14 cellular contexts compared by ENCODE assay signal in genomic region chr20:1896859-1897258, GRCh38. TPM values are rescaled to one million over a fixed set of nuclear protein-coding genes. Genes with fewer than 3 reads are reported as not detected.
A peak's percentile ranks its signal among the peaks of the same experiment; 100 is the strongest.
DNase-seq lines count a peak whose midpoint lies in the region; ATAC-seq, FAIRE-seq and TF ChIP-seq lines count a peak whose summit lies in the region.
"Had no signal": no experiment of that assay in that cellular context is flagged by ENCODE, and none has a peak within 500 bp of the region (broad histone marks: within the 10 kb centered on the region; RNA-seq: fewer than 3 reads in every experiment).

No MANE protein-coding gene starts in this region.

- no peaks in the 10 kb centered on the region for H3K79me2 ChIP-seq in Karpas-422 (ENCODE audit: low read length)

- H3K36me3 ChIP-seq in Karpas-422 (ENCODE audit: insufficient read depth, low read length) = no peaks in the 10 kb centered on the region
- H3K36me3 ChIP-seq in breast epithelium = no peaks in the 10 kb centered on the region
- H3K36me3 ChIP-seq in lower lobe of right lung = no peaks in the 10 kb centered on the region
- no peaks in the 10 kb centered on the region for H3K36me3 ChIP-seq in thoracic aorta

- peak overlapping the region; percentile 66 for H3K4me2 ChIP-seq in Karpas-422 (ENCODE audit: low read depth, low read length, poor library complexity, severe bottlenecking)

- H3K4me3 ChIP-seq in Karpas-422 (ENCODE audit: low read length) = no peak overlapping the region
- H3K4me3 ChIP-seq in breast epithelium = peak overlapping the region; percentile 82 to 88 (median 85)
- H3K4me3 ChIP-seq in lower lobe of right lung = peak overlapping the region; percentile 65
- H3K4me3 ChIP-seq in thoracic aorta = peak overlapping the region; percentile 96

- H2AFZ ChIP-seq in Karpas-422 (ENCODE audit: low read length) = no peak overlapping the region

- no peaks in the 10 kb centered on the region for H3K9me3 ChIP-seq in Karpas-422 (ENCODE audit: low read length)
- no peaks in the 10 kb centered on the region for H3K9me3 ChIP-seq in breast epithelium
- H3K9me3 ChIP-seq in lower lobe of right lung = no peaks in the 10 kb centered on the region
- H3K9me3 ChIP-seq in thoracic aorta = no peaks in the 10 kb centered on the region

- ATAC-seq in lower lobe of right lung (no peak), thoracic aorta (ENCODE audit: insufficient number of reproducible peaks, low FRiP score, low read depth) (no peak)
- ATAC-seq: Panc1 had no signal

- H4K20me1 ChIP-seq in Karpas-422 (ENCODE audit: insufficient read depth, low read depth, low read length) = peaks cover 3% of the 10 kb centered on the region; the same call in 1 of the 2 replicates

- TF ChIP-seq POLR2A in breast epithelium (IDR thresholded peaks at IDR 0.05) = no peak

- peaks cover 41% of the 10 kb centered on the region for H3K4me1 ChIP-seq in Karpas-422 (ENCODE audit: low read length)
- H3K4me1 ChIP-seq in breast epithelium = peaks cover 0 to 12% of the 10 kb centered on the region in 2 donors
- H3K4me1 ChIP-seq in lower lobe of right lung = peaks cover 58% of the 10 kb centered on the region
- peaks cover 16 to 66% of the 10 kb centered on the region in 2 donors for H3K4me1 ChIP-seq in thoracic aorta (ENCODE audit: control insufficient read depth in 1 of 2, low read depth in 2 of 2)

- H3K27ac ChIP-seq in Karpas-422 (ENCODE audit: low read length) (no peak overlapping the region), breast epithelium (peak overlapping the region; percentile 93 to 99), lower lobe of right lung (peak overlapping the region; percentile 85), thoracic aorta (peak overlapping the region; percentile 69 to 94)

- 0 out of 2 replicates have a peak overlapping the region, but pooled peaks have one; percentile 16 for H3K9ac ChIP-seq in Karpas-422 (ENCODE audit: low read length)

- DNase-seq in Karpas-422 (no peak), breast epithelium (ENCODE audit: low spot score in 2 of 2) (no peak), lower lobe of right lung (no peak), thoracic aorta (ENCODE audit: low spot score) (no peak), GF-D8 (lab: John Stamatoyannopoulos, UW) (no peak), glomerular visceral epithelial cell (ENCODE audit: extremely low spot score) (no peak), HT-29 (ENCODE audit: low spot score) (no peak), frontal cortex (ENCODE audit: low spot score in 2 of 2) (no peak)
- DNase-seq: activated CD8-positive, alpha-beta memory T cell treated with anti-CD3 and anti-CD28 coated beads, Interleukin-2, amount 50 U/mL, for 4 hours; NCI-H2029 treated with DMSO at 0.1 percent for 48 hours; stimulated activated naive CD4-positive, alpha-beta T cell had no signal

- intact Hi-C loops in breast epithelium (cut with DNase I; ENCODE audit: low total_unique reads) (loop anchor here (5.0 kb wide), 1 partner anchor 85 kb away; no protein-coding TSS in a partner anchor), lower lobe of right lung (cut with DNase I) (no loop called here)

- H3K27me3 ChIP-seq in Karpas-422 (ENCODE audit: low read length) = peaks cover 5% of the 10 kb centered on the region; the same call in 1 of the 2 replicates
- H3K27me3 ChIP-seq in breast epithelium = no peaks in the 10 kb centered on the region
- H3K27me3 ChIP-seq in lower lobe of right lung (ENCODE audit: low read depth) = peaks cover 29% of the 10 kb centered on the region
- H3K27me3 ChIP-seq in thoracic aorta (replicated peaks; ENCODE audit: insufficient read depth) = no peaks in the 10 kb centered on the region

- FAIRE-seq in frontal cortex (lab: Jason Lieb, UNC) = no peak
- FAIRE-seq: D721Med, H54 had no signal

- TF ChIP-seq CTCF in breast epithelium (IDR thresholded peaks at IDR 0.05) (no peak), lower lobe of right lung (IDR thresholded peaks at IDR 0.05) (no peak), thoracic aorta (IDR thresholded peaks at IDR 0.05) (no peak)

- H3K9me2 ChIP-seq in Karpas-422 (replicated peaks; ENCODE audit: insufficient read depth, low read length) = no peaks in the 10 kb centered on the region

RNA-seq across cellular contexts. Expression of gene SIRPA, which starts 1.7 kb away (rescaled TPM):
- total RNA-seq in Karpas-422 (2014; rRNA removed; shearing (Covaris generic); ENCODE audit: low replicate concordance) = 0.30 and 0.36 TPM in 2 replicates
- total RNA-seq in breast epithelium (10 to 100 TPM; 42.3 to 64.6 (median 53.9) TPM), lower lobe of right lung (130 TPM), thoracic aorta (10 to 100 TPM; 29.5 to 62.9 TPM), frontal cortex (6.1 TPM)
- total RNA-seq in HT-29 (2014; rRNA removed; shearing (Covaris generic)) = 0.13 and 0.53 TPM in 2 replicates
